ENCODE assay signal across 1 cellular context in the genomic region with DNA sequence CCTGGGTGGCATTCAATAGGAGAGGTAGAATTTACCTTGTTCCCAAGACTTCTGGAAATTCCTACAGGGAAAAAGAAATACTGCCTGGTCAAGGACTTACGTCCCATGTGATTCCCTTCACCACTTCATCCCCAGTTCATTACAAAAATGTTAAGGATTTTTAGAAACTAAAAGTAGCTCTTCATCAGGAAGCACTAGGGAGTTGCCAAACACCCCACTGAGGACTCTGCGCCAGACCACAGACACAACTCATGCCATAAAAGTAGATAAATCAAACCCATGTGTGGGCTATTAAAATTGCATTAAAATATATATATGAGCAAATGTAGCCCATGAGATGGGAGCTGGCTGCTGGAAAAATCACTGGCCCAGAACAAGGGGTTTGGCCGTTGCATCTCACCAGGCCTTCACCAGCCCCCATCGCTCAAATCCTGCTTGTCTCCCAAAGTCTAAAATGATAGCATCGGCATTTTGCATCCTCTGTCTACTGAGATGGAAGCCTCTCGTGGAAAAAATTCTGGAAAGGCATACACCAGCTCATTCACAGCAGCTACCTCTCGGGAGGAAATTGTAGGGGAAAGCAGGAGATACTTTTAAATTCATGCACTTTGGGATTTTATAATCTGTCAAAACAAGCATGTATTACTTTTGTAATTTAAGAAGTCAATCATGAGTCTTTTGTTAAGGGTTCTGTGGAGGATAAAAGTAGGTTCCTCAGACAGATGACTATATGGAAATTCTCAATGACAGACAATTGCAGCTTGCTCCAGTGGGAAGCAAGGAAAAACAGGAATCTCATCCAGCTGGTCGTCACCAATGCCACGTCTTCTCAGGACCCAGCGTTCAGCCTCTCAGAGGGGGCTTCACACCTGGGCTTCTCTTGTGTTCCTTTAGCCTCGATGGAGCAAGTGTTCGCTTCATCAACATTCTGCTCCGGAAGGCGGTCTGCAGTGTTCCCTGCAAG.
TF ChIP-seq lines count a peak whose summit lies in the region.

No MANE protein-coding gene starts in this region.

TF ChIP-seq in neural cell, 6 proteins besides CTCF, POLR2A, EP300 and RAD21 (continued from another document):
- TF ChIP-seq, protein P1, sequence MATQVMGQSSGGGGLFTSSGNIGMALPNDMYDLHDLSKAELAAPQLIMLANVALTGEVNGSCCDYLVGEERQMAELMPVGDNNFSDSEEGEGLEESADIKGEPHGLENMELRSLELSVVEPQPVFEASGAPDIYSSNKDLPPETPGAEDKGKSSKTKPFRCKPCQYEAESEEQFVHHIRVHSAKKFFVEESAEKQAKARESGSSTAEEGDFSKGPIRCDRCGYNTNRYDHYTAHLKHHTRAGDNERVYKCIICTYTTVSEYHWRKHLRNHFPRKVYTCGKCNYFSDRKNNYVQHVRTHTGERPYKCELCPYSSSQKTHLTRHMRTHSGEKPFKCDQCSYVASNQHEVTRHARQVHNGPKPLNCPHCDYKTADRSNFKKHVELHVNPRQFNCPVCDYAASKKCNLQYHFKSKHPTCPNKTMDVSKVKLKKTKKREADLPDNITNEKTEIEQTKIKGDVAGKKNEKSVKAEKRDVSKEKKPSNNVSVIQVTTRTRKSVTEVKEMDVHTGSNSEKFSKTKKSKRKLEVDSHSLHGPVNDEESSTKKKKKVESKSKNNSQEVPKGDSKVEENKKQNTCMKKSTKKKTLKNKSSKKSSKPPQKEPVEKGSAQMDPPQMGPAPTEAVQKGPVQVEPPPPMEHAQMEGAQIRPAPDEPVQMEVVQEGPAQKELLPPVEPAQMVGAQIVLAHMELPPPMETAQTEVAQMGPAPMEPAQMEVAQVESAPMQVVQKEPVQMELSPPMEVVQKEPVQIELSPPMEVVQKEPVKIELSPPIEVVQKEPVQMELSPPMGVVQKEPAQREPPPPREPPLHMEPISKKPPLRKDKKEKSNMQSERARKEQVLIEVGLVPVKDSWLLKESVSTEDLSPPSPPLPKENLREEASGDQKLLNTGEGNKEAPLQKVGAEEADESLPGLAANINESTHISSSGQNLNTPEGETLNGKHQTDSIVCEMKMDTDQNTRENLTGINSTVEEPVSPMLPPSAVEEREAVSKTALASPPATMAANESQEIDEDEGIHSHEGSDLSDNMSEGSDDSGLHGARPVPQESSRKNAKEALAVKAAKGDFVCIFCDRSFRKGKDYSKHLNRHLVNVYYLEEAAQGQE (IDR thresholded peaks at IDR 0.05; ENCODE audit: borderline replicate concordance): peak; percentile 94
- no peak for TF ChIP-seq TAF1 (IDR thresholded peaks at IDR 0.05; ENCODE audit: low read depth)
- TF ChIP-seq POLR2AphosphoS5 (IDR thresholded peaks at IDR 0.05): no peak
- no peak for TF ChIP-seq EZH2 (IDR thresholded peaks at IDR 0.05; ENCODE audit: borderline replicate concordance, insufficient read depth, low read length, poor library complexity, severe bottlenecking)
